Comparison of ENCODE assay signal across 8 cellular contexts in genomic region chr1:156338180-156338973, GRCh38. TPM values are rescaled to one million over a fixed set of nuclear protein-coding genes. Genes with fewer than 3 reads are reported as not detected.
DNase-seq lines count a peak whose midpoint lies in the region; TF ChIP-seq lines count a peak whose summit lies in the region.

TSS of gene CCT3 (minus strand) at chr1:156338292. CDS start at chr1:156338184, 108 bp downstream.
TSS of gene TSACC (plus strand) at chr1:156338526. CDS start at chr1:156339758, 1,232 bp downstream.

- peak within 1 kb of the TSS; percentile 100 for H3K4me3 Mint-ChIP-seq in nephron progenitor cell
- peak within 1 kb of the TSS; percentile 98 for H3K4me3 Mint-ChIP-seq in stimulated activated naive CD8-positive, alpha-beta T cell treated with anti-CD3 and anti-CD28 coated beads, Interleukin-15, Interleukin-2, amounts not matched to agents 100 ng/mL and 50 ng/mL, for 24 hours

- no peaks in the 10 kb centered on the region for H3K27me3 Mint-ChIP-seq in nephron progenitor cell (ENCODE audit: low read depth, poor library complexity)
- H3K27me3 Mint-ChIP-seq in stimulated activated naive CD8-positive, alpha-beta T cell treated with anti-CD3 and anti-CD28 coated beads, Interleukin-15, Interleukin-2, amounts not matched to agents 100 ng/mL and 50 ng/mL, for 24 hours, result no peaks in the 10 kb centered on the region

- DNase-seq in G401 (ENCODE audit: low spot score) (peak; percentile 100), HAP-1 (ENCODE audit: low spot score in 2 of 2) (peak; percentile 99), MG63 (peak; percentile 100), SHP77 (lab: John Stamatoyannopoulos, UW) (peak; percentile 100), activated gamma-delta T cell (lab: John Stamatoyannopoulos, UW) (peak; percentile 94), fibroblast of villous mesenchyme (ENCODE audit: low read depth) (peak; percentile 100), nephron progenitor cell (peak; percentile 99)

- peaks cover 7% of the 10 kb centered on the region for H3K4me1 ChIP-seq in HAP-1

- H3K4me1 Mint-ChIP-seq in nephron progenitor cell, result peaks cover 30% of the 10 kb centered on the region
- H3K4me1 Mint-ChIP-seq in stimulated activated naive CD8-positive, alpha-beta T cell treated with anti-CD3 and anti-CD28 coated beads, Interleukin-15, Interleukin-2, amounts not matched to agents 100 ng/mL and 50 ng/mL, for 24 hours (ENCODE audit: low read depth), result peaks cover 48% of the 10 kb centered on the region

- H3K27me3 ChIP-seq in HAP-1 (ENCODE audit: low read depth), result no peaks in the 10 kb centered on the region
- no peaks in the 10 kb centered on the region for H3K27me3 ChIP-seq in MG63

- in situ Hi-C loops in G401 (cut with HindIII; ENCODE audit: low sequenced_read_pairs), result no loop called here
- in situ Hi-C loops in HAP-1 (cut with MboI; ENCODE audit: low sequenced_read_pairs), result no loop called here

- H3K4me3 ChIP-seq in HAP-1 (peak within 1 kb of the TSS; percentile 82), MG63 (peak within 1 kb of the TSS; percentile 80), fibroblast of villous mesenchyme (ENCODE audit: low read depth, low read length) (peak within 1 kb of the TSS; percentile 90)

- no peaks in the 10 kb centered on the region for H3K9me3 Mint-ChIP-seq in nephron progenitor cell
- H3K9me3 Mint-ChIP-seq in stimulated activated naive CD8-positive, alpha-beta T cell treated with anti-CD3 and anti-CD28 coated beads, Interleukin-15, Interleukin-2, amounts not matched to agents 100 ng/mL and 50 ng/mL, for 24 hours, result no peaks in the 10 kb centered on the region

- peak within 1 kb of the TSS; percentile 96 for H3K27ac Mint-ChIP-seq in nephron progenitor cell
- H3K27ac Mint-ChIP-seq in stimulated activated naive CD8-positive, alpha-beta T cell treated with anti-CD3 and anti-CD28 coated beads, Interleukin-15, Interleukin-2, amounts not matched to agents 100 ng/mL and 50 ng/mL, for 24 hours, result peak within 1 kb of the TSS; percentile 94

- H3K9me3 ChIP-seq in HAP-1, result no peaks in the 10 kb centered on the region
- H3K9me3 ChIP-seq in MG63, result no peaks in the 10 kb centered on the region

- TF ChIP-seq CTCF in fibroblast of villous mesenchyme (IDR thresholded peaks at IDR 0.05; ENCODE audit: insufficient read depth, low read depth, low read length) (no peak), nephron progenitor cell (IDR thresholded peaks at IDR 0.05) (no peak)

- H3K36me3 ChIP-seq in HAP-1 (replicated peaks), result peaks cover 36% of the 10 kb centered on the region
- peaks cover 37% of the 10 kb centered on the region for H3K36me3 ChIP-seq in MG63

- H3K36me3 Mint-ChIP-seq in nephron progenitor cell (ENCODE audit: low read depth), result peaks cover 27% of the 10 kb centered on the region
- peaks cover 45% of the 10 kb centered on the region for H3K36me3 Mint-ChIP-seq in stimulated activated naive CD8-positive, alpha-beta T cell treated with anti-CD3 and anti-CD28 coated beads, Interleukin-15, Interleukin-2, amounts not matched to agents 100 ng/mL and 50 ng/mL, for 24 hours (ENCODE audit: low read depth)

RNA-seq across cellular contexts. Expression of gene CCT3, which starts in this region (rescaled TPM):
- 936 and 1,057 TPM in 2 replicates for total RNA-seq in G401 (2014; rRNA removed; shearing (Covaris generic))
- 1,070 and 1,240 TPM in 2 replicates for total RNA-seq in MG63 (2014; rRNA removed; shearing (Covaris generic); ENCODE audit: low replicate concordance)
- 268 and 431 TPM in 2 replicates for total RNA-seq in fibroblast of villous mesenchyme

RNA-seq across cellular contexts. Expression of gene TSACC, which starts in this region (rescaled TPM):
- not detected in 2 replicates for total RNA-seq in G401 (2014; rRNA removed; shearing (Covaris generic))
- 1.3 TPM in 1 of 2 replicates, not detected in the other for total RNA-seq in MG63 (2014; rRNA removed; shearing (Covaris generic); ENCODE audit: low replicate concordance)
- total RNA-seq in fibroblast of villous mesenchyme, result not detected in 2 replicates

Comparison
In these comparisons a context has a peak if more than half of its experiments do, and no peak if none do; other contexts are left out.
1. Peak in every context shown above with its lines: DNase-seq and H3K4me3 ChIP-seq.